ENCODE assay signal across 9 cellular contexts in the genomic region with DNA sequence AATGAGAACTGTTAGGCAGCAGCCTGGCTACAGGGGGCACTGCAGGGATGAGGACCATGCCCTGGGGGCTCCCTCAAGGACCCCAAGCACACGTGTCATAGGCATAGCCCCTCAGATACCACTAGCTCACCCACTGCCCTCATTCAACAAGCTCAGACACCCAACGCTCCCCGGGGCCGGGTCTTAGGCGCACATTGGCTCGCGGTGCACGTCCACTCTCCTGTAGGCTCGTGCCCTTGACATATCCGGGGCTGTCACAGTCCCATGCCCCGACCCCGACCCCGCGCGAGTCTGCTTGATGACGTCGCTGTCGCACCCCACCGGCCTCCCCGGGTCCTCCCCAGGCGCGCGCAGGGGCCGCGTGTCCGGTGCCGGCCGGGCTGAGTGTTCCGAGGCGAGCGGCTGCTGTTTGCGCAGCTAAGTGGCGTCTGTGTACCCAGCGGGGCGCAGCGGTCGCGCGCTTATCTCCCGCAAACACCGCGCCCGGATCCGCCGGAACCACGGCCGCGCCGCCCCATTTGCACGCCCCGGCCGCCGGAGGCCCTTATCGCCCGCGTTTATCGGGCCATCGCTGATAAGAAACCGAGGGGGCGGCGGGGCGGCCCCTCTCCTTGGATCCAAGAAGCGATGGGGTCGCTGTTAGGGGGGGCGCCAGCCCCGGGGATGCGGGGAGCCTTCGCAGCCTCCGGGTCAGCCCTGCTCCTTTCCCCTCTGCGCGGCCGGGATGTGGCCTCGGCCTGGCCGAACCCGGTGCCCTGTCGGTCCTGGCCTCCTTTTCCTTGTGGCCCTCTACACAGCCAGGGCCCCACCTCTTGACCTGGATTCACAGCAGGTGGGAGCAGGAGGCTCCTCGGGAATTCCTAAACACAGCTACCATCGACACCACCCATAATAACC. TPM values are rescaled to one million over a fixed set of nuclear protein-coding genes. Genes with fewer than 3 reads are reported as not detected.
DNase-seq lines count a peak whose midpoint lies in the region; ATAC-seq and TF ChIP-seq lines count a peak whose summit lies in the region.
"Had no signal": no experiment of that assay in that cellular context is flagged by ENCODE, and none has a peak within 500 bp of the region (broad histone marks: within the 10 kb centered on the region; RNA-seq: fewer than 3 reads in every experiment).

No MANE protein-coding gene starts in this region.

- no peaks in the 10 kb centered on the region for H3K9me3 ChIP-seq in CD4-positive, alpha-beta memory T cell (ENCODE audit: control insufficient read depth in 1 of 2, low read length in 2 of 2)

- ATAC-seq in activated naive CD4-positive, alpha-beta T cell treated with anti-CD3 and anti-CD28 coated beads, Interleukin-2, amount 50 U/mL, for 72 hours: peak; percentile 16 to 58
- peak; percentile 75 for ATAC-seq in stimulated activated naive CD8-positive, alpha-beta T cell treated with anti-CD3 and anti-CD28 coated beads, Interleukin-15, amount 100 ng/mL, for 72 hours

- no peak overlapping the region for H3K4me3 ChIP-seq in CD4-positive, alpha-beta memory T cell (ENCODE audit: low read length in 2 of 2)

- DNase-seq in NCI-H526 (lab: John Stamatoyannopoulos, UW): peak; percentile 20 to 53
- DNase-seq in NCI-H526 treated with DMSO at 0.1 percent for 48 hours (lab: John Stamatoyannopoulos, UW): no peak
- no peak for DNase-seq in activated naive CD4-positive, alpha-beta T cell treated with anti-CD3 and anti-CD28 coated beads, Interleukin-2, amount 50 U/mL, for 72 hours (ENCODE audit: low spot score in 2 of 2)
- DNase-seq in iPS-NIHi7 (ENCODE audit: extremely low spot score): peak; percentile 69
- peak in 1 of 2 donors; percentile 23 for DNase-seq in stimulated activated naive CD8-positive, alpha-beta T cell treated with anti-CD3 and anti-CD28 coated beads, Interleukin-15, amount 100 ng/mL, for 72 hours
- DNase-seq in CD1c-positive myeloid dendritic cell (ENCODE audit: extremely low spot score): no peak
- DNase-seq in GM10248 (ENCODE audit: extremely low spot score): no peak
- DNase-seq in CD4-positive, alpha-beta memory T cell: no peak

- H3K9me3 Mint-ChIP-seq in activated naive CD4-positive, alpha-beta T cell treated with anti-CD3 and anti-CD28 coated beads, Interleukin-2, amount 50 U/mL, for 72 hours: no peaks in the 10 kb centered on the region
- H3K9me3 Mint-ChIP-seq in stimulated activated naive CD8-positive, alpha-beta T cell treated with anti-CD3 and anti-CD28 coated beads, Interleukin-15, amount 100 ng/mL, for 72 hours: no peaks in the 10 kb centered on the region
- no peaks in the 10 kb centered on the region for H3K9me3 Mint-ChIP-seq in CD4-positive, alpha-beta memory T cell

- H3K4me3 Mint-ChIP-seq in stimulated activated naive CD8-positive, alpha-beta T cell treated with anti-CD3 and anti-CD28 coated beads, Interleukin-15, amount 100 ng/mL, for 72 hours: peak overlapping the region; percentile 55 to 63
- H3K4me3 Mint-ChIP-seq in CD4-positive, alpha-beta memory T cell: peak overlapping the region in 4 of 8 donors; percentile 10 to 64 (median 48)

- H3K36me3 Mint-ChIP-seq in activated naive CD4-positive, alpha-beta T cell treated with anti-CD3 and anti-CD28 coated beads, Interleukin-2, amount 50 U/mL, for 72 hours: no peaks in the 10 kb centered on the region
- H3K36me3 Mint-ChIP-seq in CD4-positive, alpha-beta memory T cell: no peaks in the 10 kb centered on the region

- peaks cover 75% of the 10 kb centered on the region for H3K27me3 Mint-ChIP-seq in stimulated activated naive CD8-positive, alpha-beta T cell treated with anti-CD3 and anti-CD28 coated beads, Interleukin-15, amount 100 ng/mL, for 72 hours
- H3K27me3 Mint-ChIP-seq in CD4-positive, alpha-beta memory T cell: peaks cover 24 to 37% of the 10 kb centered on the region in 2 donors

- no peaks in the 10 kb centered on the region for H3K36me3 ChIP-seq in CD4-positive, alpha-beta memory T cell (ENCODE audit: insufficient read depth, low read length)

- no peak for TF ChIP-seq CTCF in GM10248 (IDR thresholded peaks at IDR 0.05; ENCODE audit: control extremely low read depth, extremely low read depth, low read depth, missing control alignments)

- CTCF ChIA-PET in GM10248 (lab: Yijun Ruan, JAX): interaction anchor here (0.9 to 1.8 kb wide), 4 partner anchors 10 to 74 kb away, joined by 3 to 8 read pairs (median 4); no protein-coding TSS in a partner anchor
- CTCF ChIA-PET in CD4-positive, alpha-beta memory T cell (lab: Charles Lee; ENCODE audit: partially characterized antibody): interaction anchor here (0.6 to 0.9 kb wide), 2 partner anchors 9 to 57 kb away, joined by 3 read pairs; no protein-coding TSS in a partner anchor

- POLR2A ChIA-PET in GM10248 (lab: Yijun Ruan, JAX): no interaction called here
- POLR2A ChIA-PET in CD4-positive, alpha-beta memory T cell (lab: Charles Lee; ENCODE audit: partially characterized antibody): no interaction called here

- no peak overlapping the region for H3K27ac ChIP-seq in CD4-positive, alpha-beta memory T cell (ENCODE audit: low read depth, low read length)

- peaks cover 7% of the 10 kb centered on the region for H3K4me1 ChIP-seq in CD4-positive, alpha-beta memory T cell (ENCODE audit: insufficient read depth, low read length)

- no peaks in the 10 kb centered on the region for H3K4me1 Mint-ChIP-seq in stimulated activated naive CD8-positive, alpha-beta T cell treated with anti-CD3 and anti-CD28 coated beads, Interleukin-15, amount 100 ng/mL, for 72 hours
- H3K4me1 Mint-ChIP-seq in CD4-positive, alpha-beta memory T cell: peaks cover 0 to 12% (median 3%) of the 10 kb centered on the region in 4 donors

- peaks cover 32% of the 10 kb centered on the region for H3K27me3 ChIP-seq in CD4-positive, alpha-beta memory T cell (ENCODE audit: insufficient read depth, low read length)

- intact Hi-C loops in CD4-positive, alpha-beta memory T cell (cut with micrococcal nuclease): no loop called here

- no peak overlapping the region for H3K27ac Mint-ChIP-seq in activated naive CD4-positive, alpha-beta T cell treated with anti-CD3 and anti-CD28 coated beads, Interleukin-2, amount 50 U/mL, for 72 hours
- H3K27ac Mint-ChIP-seq in stimulated activated naive CD8-positive, alpha-beta T cell treated with anti-CD3 and anti-CD28 coated beads, Interleukin-15, amount 100 ng/mL, for 72 hours: no peak overlapping the region
- H3K27ac Mint-ChIP-seq in CD4-positive, alpha-beta memory T cell: no peak overlapping the region

RNA-seq across cellular contexts. Expression of a gene that starts 20.7 kb away (rescaled TPM):
- 1 to 10 TPM in 1 of 2 donors, under 1 TPM in 1; 0.18 to 3.0 TPM for total RNA-seq in activated naive CD4-positive, alpha-beta T cell treated with anti-CD3 and anti-CD28 coated beads, Interleukin-2, amount 50 U/mL, for 72 hours
- 1 to 10 TPM; 2.7 to 3.2 TPM for total RNA-seq in CD4-positive, alpha-beta memory T cell
- polyA plus RNA-seq in CD4-positive, alpha-beta memory T cell: 1 to 10 TPM in 1 of 2 donors, under 1 TPM in 1; 0.45 to 1.7 TPM

RNA-seq across cellular contexts. Expression of a gene that starts 30.0 kb away (rescaled TPM):
- total RNA-seq in activated naive CD4-positive, alpha-beta T cell treated with anti-CD3 and anti-CD28 coated beads, Interleukin-2, amount 50 U/mL, for 72 hours: not detected
- total RNA-seq in CD4-positive, alpha-beta memory T cell: not detected
- not detected for polyA plus RNA-seq in CD4-positive, alpha-beta memory T cell
- total RNA-seq: activated CD8-positive, alpha-beta memory T cell treated with anti-CD3 and anti-CD28 coated beads for 36 hours had no signal

RNA-seq across cellular contexts. Expression of a gene that starts 31.0 kb away (rescaled TPM):
- total RNA-seq in activated naive CD4-positive, alpha-beta T cell treated with anti-CD3 and anti-CD28 coated beads, Interleukin-2, amount 50 U/mL, for 72 hours: 10 to 100 TPM; 32.8 to 43.6 TPM
- total RNA-seq in CD4-positive, alpha-beta memory T cell: 10 to 100 TPM; 27.3 to 30.0 TPM
- 10 to 100 TPM; 22.7 to 33.6 TPM for polyA plus RNA-seq in CD4-positive, alpha-beta memory T cell

RNA-seq across cellular contexts. Expression of a gene that starts 41.5 kb away (rescaled TPM):
- total RNA-seq in activated naive CD4-positive, alpha-beta T cell treated with anti-CD3 and anti-CD28 coated beads, Interleukin-2, amount 50 U/mL, for 72 hours: not detected
- not detected for total RNA-seq in CD4-positive, alpha-beta memory T cell
- polyA plus RNA-seq in CD4-positive, alpha-beta memory T cell: not detected
- total RNA-seq: activated CD8-positive, alpha-beta memory T cell treated with anti-CD3 and anti-CD28 coated beads for 36 hours had no signal

Comparison
In these comparisons a context has a peak if more than half of its experiments do, and no peak if none do; other contexts are left out.
1. DNase-seq: peak in NCI-H526 (2 of 2) and iPS-NIHi7 (single experiment); none in NCI-H526 treated with DMSO at 0.1 percent for 48 hours (single experiment), activated naive CD4-positive, alpha-beta T cell treated with anti-CD3 and anti-CD28 coated beads, Interleukin-2, amount 50 U/mL, for 72 hours (0 of 2), CD1c-positive myeloid dendritic cell (single experiment), GM10248 (single experiment) and CD4-positive, alpha-beta memory T cell (0 of 5).